16 cellular contexts compared by ENCODE assay signal in genomic region chr11:43922295-43922648, GRCh38. TPM values are rescaled to one million over a fixed set of nuclear protein-coding genes. Genes with fewer than 3 reads are reported as not detected.
DNase-seq lines count a peak whose midpoint lies in the region; TF ChIP-seq lines count a peak whose summit lies in the region.
"Had no signal": no experiment of that assay in that cellular context is flagged by ENCODE, and none has a peak within 500 bp of the region (broad histone marks: within the 10 kb centered on the region; RNA-seq: fewer than 3 reads in every experiment).

No MANE protein-coding gene starts in this region.

- no peak for TF ChIP-seq EP300 in transverse colon (IDR thresholded peaks at IDR 0.05; ENCODE audit: low read depth)

- no peak for TF ChIP-seq CTCF in coronary artery (IDR thresholded peaks at IDR 0.05)
- TF ChIP-seq CTCF in nephron (IDR thresholded peaks at IDR 0.05; ENCODE audit: unreplicated experiment in 3 of 3), result no peak
- TF ChIP-seq CTCF in transverse colon (IDR thresholded peaks at IDR 0.05), result no peak
- no peak for TF ChIP-seq CTCF in lower leg skin (IDR thresholded peaks at IDR 0.05)

- H3K4me3 ChIP-seq in coronary artery, result peak overlapping the region; percentile 23
- H3K4me3 ChIP-seq in transverse colon, result no peak overlapping the region
- no peak overlapping the region for H3K4me3 ChIP-seq in lower leg skin (ENCODE audit: low read depth, poor library complexity, severe bottlenecking)
- H3K4me3 ChIP-seq: HAP-1, PC-9 had no signal

- WGBS in transverse colon (ENCODE audit: low coverage in 1 of 2), 2 donors, result 60 to 64% methylated on average over 1 to 3 of the region's 3 CpGs
- 89 to 91% methylated on average over 3 of the region's 3 CpGs for WGBS in lower leg skin, 2 donors

- no peaks in the 10 kb centered on the region for H3K27me3 Mint-ChIP-seq in activated CD4-positive, alpha-beta T cell treated with anti-CD3 and anti-CD28 coated beads, Interleukin-2, amount 10 ng/mL, durations not matched to agents 7 days and 5 days
- H3K27me3 Mint-ChIP-seq in nephron (ENCODE audit: low read depth), result no peaks in the 10 kb centered on the region
- H3K27me3 Mint-ChIP-seq: CD8-positive, alpha-beta memory T cell had no signal

- intact Hi-C loops in transverse colon (cut with DNase I; ENCODE audit: low total_unique reads), result no loop called here
- intact Hi-C loops in lower leg skin (cut with DNase I; ENCODE audit: low total_unique reads), result no loop called here

- H3K4me3 Mint-ChIP-seq in activated CD4-positive, alpha-beta T cell treated with anti-CD3 and anti-CD28 coated beads, Interleukin-2, amount 10 ng/mL, durations not matched to agents 7 days and 5 days, result no peak overlapping the region
- no peak overlapping the region for H3K4me3 Mint-ChIP-seq in nephron

- H3K9me3 Mint-ChIP-seq in activated CD4-positive, alpha-beta T cell treated with anti-CD3 and anti-CD28 coated beads, Interleukin-2, amount 10 ng/mL, durations not matched to agents 7 days and 5 days, result no peaks in the 10 kb centered on the region
- H3K9me3 Mint-ChIP-seq in nephron, result no peaks in the 10 kb centered on the region
- H3K9me3 Mint-ChIP-seq: CD8-positive, alpha-beta memory T cell had no signal

- H3K27me3 ChIP-seq in transverse colon, result no peaks in the 10 kb centered on the region

- H3K36me3 ChIP-seq in transverse colon, result peaks cover 0 to 11% (median 0%) of the 10 kb centered on the region in 4 donors

- DNase-seq in activated CD4-positive, alpha-beta T cell treated with anti-CD3 and anti-CD28 coated beads, Interleukin-2, amount 10 ng/mL, durations not matched to agents 7 days and 5 days, result no peak
- DNase-seq in activated CD4-positive, alpha-beta T cell treated with anti-CD3 and anti-CD28 coated beads for 4 hours, result no peak
- peak; percentile 72 for DNase-seq in coronary artery (ENCODE audit: low spot score)
- no peak for DNase-seq in transverse colon
- no peak for DNase-seq in NK-92 treated with Interleukin-12 subunit alpha and Interleukin-12 subunit beta, amount 100 ng/mL, for 24 hours (lab: John Stamatoyannopoulos, UW)
- DNase-seq in lower leg skin (ENCODE audit: low spot score in 2 of 2), result no peak
- no peak for DNase-seq in KG1 (lab: John Stamatoyannopoulos, UW)
- DNase-seq: activated CD4-positive, alpha-beta T cell treated with anti-CD3 and anti-CD28 coated beads, Interleukin-2, amount 50 U/mL, for 48 hours; activated gamma-delta T cell; CD8-positive, alpha-beta memory T cell; erythroblast; GDM1; midbrain; PC-9 had no signal

- in situ Hi-C loops in transverse colon (cut with MboI; ENCODE audit: low pct_ligation_motif_present in 1 of 4, low pct_unique_long_range_greater_than_20kb in 1 of 4, low sequenced_read_pairs in 3 of 4), result no loop called here

- no peaks in the 10 kb centered on the region for H3K9me3 ChIP-seq in transverse colon
- H3K9me3 ChIP-seq: HAP-1 had no signal

- peaks cover 16% of the 10 kb centered on the region for H3K4me1 Mint-ChIP-seq in activated CD4-positive, alpha-beta T cell treated with anti-CD3 and anti-CD28 coated beads, Interleukin-2, amount 10 ng/mL, durations not matched to agents 7 days and 5 days
- peaks cover 78% of the 10 kb centered on the region for H3K4me1 Mint-ChIP-seq in nephron
- H3K4me1 Mint-ChIP-seq: CD8-positive, alpha-beta memory T cell had no signal

- H3K36me3 Mint-ChIP-seq in activated CD4-positive, alpha-beta T cell treated with anti-CD3 and anti-CD28 coated beads, Interleukin-2, amount 10 ng/mL, durations not matched to agents 7 days and 5 days (ENCODE audit: low read depth), result peaks cover 23% of the 10 kb centered on the region
- peaks cover 23% of the 10 kb centered on the region for H3K36me3 Mint-ChIP-seq in nephron (ENCODE audit: low read depth)

- H3K27ac Mint-ChIP-seq in activated CD4-positive, alpha-beta T cell treated with anti-CD3 and anti-CD28 coated beads, Interleukin-2, amount 10 ng/mL, durations not matched to agents 7 days and 5 days, result peak overlapping the region; percentile 39
- peak overlapping the region; percentile 93 to 99 (median 96) for H3K27ac Mint-ChIP-seq in nephron

- peak overlapping the region; percentile 91 to 94 for H3K27ac ChIP-seq in coronary artery
- peak overlapping the region; percentile 79 to 90 (median 84) for H3K27ac ChIP-seq in transverse colon

- peaks cover 13 to 66% (median 19%) of the 10 kb centered on the region in 4 donors for H3K4me1 ChIP-seq in transverse colon

- no peak for TF ChIP-seq POLR2A in transverse colon (IDR thresholded peaks at IDR 0.05)
- no peak for TF ChIP-seq POLR2A in lower leg skin (IDR thresholded peaks at IDR 0.05)

- CTCF ChIA-PET in activated CD4-positive, alpha-beta T cell treated with anti-CD3 and anti-CD28 coated beads, Interleukin-2, amount 10 ng/mL, durations not matched to agents 7 days and 5 days (lab: Charles Lee), result interaction anchor here (0.6 to 1.9 kb wide), 3 partner anchors 21 to 360 kb away, joined by 3 to 5 read pairs (median 4); partner anchors contain the start of gene C11orf96

- POLR2A ChIA-PET in activated CD4-positive, alpha-beta T cell treated with anti-CD3 and anti-CD28 coated beads, Interleukin-2, amount 10 ng/mL, durations not matched to agents 7 days and 5 days (lab: Charles Lee), result no interaction called here

RNA-seq across cellular contexts. Expression of gene C11orf96, which starts 20.2 kb away (rescaled TPM):
- total RNA-seq in activated CD4-positive, alpha-beta T cell treated with anti-CD3 and anti-CD28 coated beads, Interleukin-2, amount 10 ng/mL, durations not matched to agents 7 days and 5 days, result not detected
- total RNA-seq in transverse colon (100 to 1,000 TPM in 2 of 4 donors, 10 to 100 TPM in 2; 20.6 to 305 (median 134) TPM), lower leg skin (100 to 1,000 TPM in 1 of 4 donors, 10 to 100 TPM in 3; 42.5 to 101 (median 60.2) TPM)
- total RNA-seq: PC-9 had no signal

RNA-seq across cellular contexts. Expression of gene ALKBH3, which starts 41.6 kb away (rescaled TPM):
- total RNA-seq in activated CD4-positive, alpha-beta T cell treated with anti-CD3 and anti-CD28 coated beads, Interleukin-2, amount 10 ng/mL, durations not matched to agents 7 days and 5 days, result 10 to 100 TPM; 34.6 to 38.5 TPM
- total RNA-seq in transverse colon, result 10 to 100 TPM in 3 of 4 donors, 1 to 10 TPM in 1; 7.2 to 27.6 (median 23.5) TPM
- total RNA-seq in lower leg skin, result 10 to 100 TPM; 34.0 to 43.9 (median 39.8) TPM

Comparison
In these comparisons a context has a peak if more than half of its experiments do, and no peak if none do; other contexts are left out.
1. RNA of gene C11orf96, which starts 20.2 kb away (total RNA-seq): 20.6 to 305 TPM in transverse colon and 42.5 to 101 TPM in lower leg skin; not detected in activated CD4-positive, alpha-beta T cell treated with anti-CD3 and anti-CD28 coated beads, Interleukin-2, amount 10 ng/mL, durations not matched to agents 7 days and 5 days; every median in the first group is over 10 times any median in the second.